Comparison of ENCODE assay signal across 1 cellular context in genomic region chr11:2755071-2755470, GRCh38.
TF ChIP-seq lines count a peak whose summit lies in the region.

No MANE protein-coding gene starts in this region.

TF ChIP-seq in HepG2, 621 proteins besides CTCF, POLR2A, EP300 and RAD21 (continued from another document):
- TF ChIP-seq TCF12 (IDR thresholded peaks at IDR 0.05), result no peak
- no peak for TF ChIP-seq TCF12 (CRISPR knock-in tag; IDR thresholded peaks at IDR 0.05)
- no peak for TF ChIP-seq ZBTB25 (CRISPR knock-in tag; IDR thresholded peaks at IDR 0.05)
- no peak for TF ChIP-seq RAD51 (IDR thresholded peaks at IDR 0.05; ENCODE audit: borderline replicate concordance)
